ENCODE assay signal across 13 cellular contexts in genomic region chr9:109600142-109600541, GRCh38.
A peak's percentile ranks its signal among the peaks of the same experiment; 100 is the strongest.
DNase-seq lines count a peak whose midpoint lies in the region; ATAC-seq, FAIRE-seq and TF ChIP-seq lines count a peak whose summit lies in the region.
"Had no signal": no experiment of that assay in that cellular context is flagged by ENCODE, and none has a peak within 500 bp of the region (broad histone marks: within the 10 kb centered on the region; RNA-seq: fewer than 3 reads in every experiment).

No MANE protein-coding gene starts in this region.

- H3K27me3 Mint-ChIP-seq in astrocyte (ENCODE audit: low read depth, unreplicated experiment) = peaks cover 3% of the 10 kb centered on the region

- H3K4me3 ChIP-seq in astrocyte (ENCODE audit: insufficient read depth, low read depth, low read length) (no peak overlapping the region), adrenal gland (no peak overlapping the region)

- intact Hi-C loops in adrenal gland (cut with DNase I) = no loop called here

- H3K36me3 Mint-ChIP-seq in astrocyte (ENCODE audit: low read depth, unreplicated experiment) = no peaks in the 10 kb centered on the region
- H3K36me3 Mint-ChIP-seq: CD8-positive, alpha-beta memory T cell had no signal

- H3K36me3 ChIP-seq in astrocyte (ENCODE audit: insufficient read depth, low read length) (no peaks in the 10 kb centered on the region), adrenal gland (replicated peaks in 1 of 2) (no peaks in the 10 kb centered on the region)

- no peaks in the 10 kb centered on the region for H3K79me2 ChIP-seq in astrocyte (ENCODE audit: insufficient read depth, low read length)

- peaks cover 15% of the 10 kb centered on the region for H3K4me1 Mint-ChIP-seq in astrocyte (ENCODE audit: low read depth, unreplicated experiment)
- H3K4me1 Mint-ChIP-seq: CD8-positive, alpha-beta memory T cell; neural crest cell had no signal

- H3K9me3 Mint-ChIP-seq in astrocyte (ENCODE audit: unreplicated experiment) = no peaks in the 10 kb centered on the region
- H3K9me3 Mint-ChIP-seq: neural crest cell had no signal

- peak; percentile 41 for DNase-seq in AG09319 (ENCODE audit: extremely low read depth, low read depth)
- DNase-seq in HS-27A (ENCODE audit: low read depth) = peak; percentile 8
- DNase-seq in astrocyte (ENCODE audit: low read depth) = peak; percentile 99
- DNase-seq in islet precursor cell = peak; percentile 70
- no peak for DNase-seq in omental fat pad (ENCODE audit: low spot score)
- no peak for DNase-seq in adrenal gland
- DNase-seq: CD8-positive, alpha-beta memory T cell; NCI-H524; stimulated activated CD4-positive, alpha-beta T cell treated with anti-CD3 and anti-CD28 coated beads, Interleukin-1b, Interleukin-23, amount 100 ng/mL, for 48 hours had no signal

- TF ChIP-seq CTCF in AG09319 (IDR thresholded peaks at IDR 0.05; ENCODE audit: low read depth, low read length) (no peak), astrocyte (IDR thresholded peaks at IDR 0.05; ENCODE audit: insufficient read depth, low read depth, low read length) (no peak), omental fat pad (IDR thresholded peaks at IDR 0.05) (no peak), adrenal gland (IDR thresholded peaks at IDR 0.05) (no peak)

- no peaks in the 10 kb centered on the region for H3K9me3 ChIP-seq in astrocyte (ENCODE audit: insufficient read depth, low read depth, low read length)
- H3K9me3 ChIP-seq in adrenal gland (replicated peaks in 1 of 3) = no peaks in the 10 kb centered on the region

- no peak overlapping the region for H2AFZ ChIP-seq in astrocyte (ENCODE audit: low read depth, low read length)

- no peak for TF ChIP-seq POLR2A in adrenal gland (IDR thresholded peaks at IDR 0.05)

- H3K27ac ChIP-seq in astrocyte (ENCODE audit: low read depth, low read length) (no peak overlapping the region), adrenal gland (no peak overlapping the region)

- no peaks in the 10 kb centered on the region for H4K20me1 ChIP-seq in astrocyte (ENCODE audit: insufficient read depth, low read length)

- ATAC-seq in GM21423 (IDR thresholded peaks at IDR 0.05; ENCODE audit: unreplicated experiment) (no peak), esophagus mucosa (no peak), omental fat pad (ENCODE audit: low FRiP score) (no peak)

- peak overlapping the region; percentile 76 for H3K27ac Mint-ChIP-seq in astrocyte (ENCODE audit: unreplicated experiment)
- H3K27ac Mint-ChIP-seq: activated T-helper 1 cell treated with anti-CD3 and anti-CD28 coated beads, Interleukin-12 subunit alpha, Interleukin-12 subunit beta, Interleukin-2, Interleukin-4 antibody, amounts not matched to agents 30 ng/mL and 10 ng/mL and 1 ng/mL, durations not matched to agents 14 hours and 24 hours and 36 hours; CD8-positive, alpha-beta memory T cell had no signal

- peak; percentile 73 for FAIRE-seq in astrocyte (lab: Jason Lieb, UNC)

- H3K27me3 ChIP-seq in astrocyte (ENCODE audit: insufficient read depth, low read length) = peaks cover 13% of the 10 kb centered on the region
- no peaks in the 10 kb centered on the region for H3K27me3 ChIP-seq in adrenal gland

- H3K4me2 ChIP-seq in astrocyte (ENCODE audit: low read length) = peak overlapping the region; percentile 49

- peaks cover 20% of the 10 kb centered on the region for H3K4me1 ChIP-seq in astrocyte (ENCODE audit: insufficient read depth, low read length)
- no peaks in the 10 kb centered on the region for H3K4me1 ChIP-seq in adrenal gland (replicated peaks in 1 of 2)

- WGBS in adrenal gland, 4 donors = 40 to 64% (median 61%) methylated on average over 2 of the region's 2 CpGs

- H3K4me3 Mint-ChIP-seq in astrocyte (ENCODE audit: unreplicated experiment) = no peak overlapping the region
- H3K4me3 Mint-ChIP-seq: activated T-helper 1 cell treated with anti-CD3 and anti-CD28 coated beads, Interleukin-12 subunit alpha, Interleukin-12 subunit beta, Interleukin-2, Interleukin-4 antibody, amounts not matched to agents 30 ng/mL and 10 ng/mL and 1 ng/mL, durations not matched to agents 14 hours and 24 hours and 36 hours; CD8-positive, alpha-beta memory T cell; neural crest cell had no signal

- no peak overlapping the region for H3K9ac ChIP-seq in astrocyte (ENCODE audit: low read length)

Comparison
In these comparisons a context has a peak if more than half of its experiments do, and no peak if none do; other contexts are left out.
1. DNase-seq: peak in AG09319 (single experiment), HS-27A (single experiment), astrocyte (single experiment) and islet precursor cell (single experiment); none in omental fat pad (single experiment) and adrenal gland (0 of 7).